In the genomic region with DNA sequence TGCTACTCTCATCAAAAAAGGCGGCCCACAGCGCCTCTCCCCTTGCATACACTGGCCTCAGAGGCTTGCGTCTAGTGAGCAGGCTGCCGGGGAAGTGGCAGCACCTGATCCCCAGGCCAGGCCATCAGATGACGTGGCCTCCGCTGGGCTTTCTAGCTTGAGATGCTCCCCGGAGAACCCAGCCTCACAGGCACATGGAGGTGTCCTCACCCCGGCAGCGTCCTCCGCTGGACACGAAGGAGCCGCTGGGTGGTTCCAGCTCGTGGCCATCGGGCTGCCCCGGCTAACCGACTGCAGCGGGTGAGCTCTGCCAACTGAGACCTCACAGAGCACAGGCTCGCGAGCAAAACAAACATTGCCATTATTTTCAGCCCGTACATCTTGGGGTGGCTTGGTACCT, we compare ENCODE assay signal across 25 cellular contexts. TPM values are rescaled to one million over a fixed set of nuclear protein-coding genes. Genes with fewer than 3 reads are reported as not detected.
DNase-seq lines count a peak whose midpoint lies in the region; ATAC-seq, FAIRE-seq and TF ChIP-seq lines count a peak whose summit lies in the region.
"Had no signal": no experiment of that assay in that cellular context is flagged by ENCODE, and none has a peak within 500 bp of the region (broad histone marks: within the 10 kb centered on the region; RNA-seq: fewer than 3 reads in every experiment).

No MANE protein-coding gene starts in this region.

- no peak overlapping the region for H3K4me3 ChIP-seq in kidney (ENCODE audit: low read length in 2 of 2)
- H3K4me3 ChIP-seq: SJCRH30 had no signal

- intact Hi-C loops in kidney (cut with DNase I) = no loop called here

- H3K4me3 Mint-ChIP-seq in activated naive CD8-positive, alpha-beta T cell treated with anti-CD3 and anti-CD28 coated beads, Interleukin-2, amount 50 U/mL, for 24 hours = no peak overlapping the region
- no peak overlapping the region for H3K4me3 Mint-ChIP-seq in activated naive CD8-positive, alpha-beta T cell treated with anti-CD3 and anti-CD28 coated beads for 36 hours
- no peak overlapping the region for H3K4me3 Mint-ChIP-seq in T-helper 17 cell
- H3K4me3 Mint-ChIP-seq in stimulated activated memory B cell treated with anti-CD40 and anti-IgM and Interleukin-4, amounts not matched to agents 10 μg/mL and 1 μg/mL and 100 μg/mL, for 72 hours = no peak overlapping the region
- H3K4me3 Mint-ChIP-seq: CD4-positive, alpha-beta memory T cell; T-cell had no signal

- H3K27ac Mint-ChIP-seq in activated naive CD8-positive, alpha-beta T cell treated with anti-CD3 and anti-CD28 coated beads, Interleukin-2, amount 50 U/mL, for 24 hours = peak overlapping the region; percentile 58
- H3K27ac Mint-ChIP-seq in activated naive CD8-positive, alpha-beta T cell treated with anti-CD3 and anti-CD28 coated beads for 36 hours = no peak overlapping the region
- H3K27ac Mint-ChIP-seq in T-helper 17 cell = peak overlapping the region; percentile 73
- H3K27ac Mint-ChIP-seq in stimulated activated memory B cell treated with anti-CD40 and anti-IgM and Interleukin-4, amounts not matched to agents 10 μg/mL and 1 μg/mL and 100 μg/mL, for 72 hours = peak overlapping the region; percentile 94

- H3K4me1 Mint-ChIP-seq in activated naive CD8-positive, alpha-beta T cell treated with anti-CD3 and anti-CD28 coated beads, Interleukin-2, amount 50 U/mL, for 24 hours = peaks cover 26% of the 10 kb centered on the region
- peaks cover 8% of the 10 kb centered on the region for H3K4me1 Mint-ChIP-seq in activated naive CD8-positive, alpha-beta T cell treated with anti-CD3 and anti-CD28 coated beads for 36 hours
- H3K4me1 Mint-ChIP-seq in T-helper 17 cell = peaks cover 11% of the 10 kb centered on the region
- H3K4me1 Mint-ChIP-seq in stimulated activated memory B cell treated with anti-CD40 and anti-IgM and Interleukin-4, amounts not matched to agents 10 μg/mL and 1 μg/mL and 100 μg/mL, for 72 hours = peaks cover 57% of the 10 kb centered on the region

- no peak overlapping the region for H3K27ac ChIP-seq in kidney (ENCODE audit: low read depth in 2 of 2, low read length in 2 of 2)
- H3K27ac ChIP-seq: SJCRH30 had no signal

- no peak for DNase-seq in activated naive CD8-positive, alpha-beta T cell treated with anti-CD3 and anti-CD28 coated beads, Interleukin-2, amount 50 U/mL, for 24 hours
- DNase-seq in activated naive CD8-positive, alpha-beta T cell treated with anti-CD3 and anti-CD28 coated beads for 36 hours = no peak
- no peak for DNase-seq in T-helper 17 cell
- peak; percentile 70 for DNase-seq in kidney
- DNase-seq: 8988T; ACHN; CD4-positive, alpha-beta memory T cell; COR-L47; DMS53; H7; IMR-90; NCI-H1092 treated with DMSO at 0.1 percent for 48 hours; NCI-H1436; NCI-H187; NCI-H2171 treated with DMSO at 0.1 percent for 48 hours; NCI-H345; NCI-H510A treated with DMSO at 0.1 percent for 48 hours; NCI-H748 treated with DMSO at 0.1 percent for 48 hours; PC-3; SJCRH30; T-cell had no signal

- no peak for ATAC-seq in activated naive CD8-positive, alpha-beta T cell treated with anti-CD3 and anti-CD28 coated beads, Interleukin-2, amount 50 U/mL, for 24 hours
- ATAC-seq in T-helper 17 cell (no peak), GM18909 (IDR thresholded peaks at IDR 0.05; ENCODE audit: poor library complexity, unreplicated experiment) (no peak), HG02763 (IDR thresholded peaks at IDR 0.05; ENCODE audit: unreplicated experiment) (no peak), GM19328 (IDR thresholded peaks at IDR 0.05; ENCODE audit: unreplicated experiment) (no peak)
- no peak for ATAC-seq in stimulated activated memory B cell treated with anti-CD40 and anti-IgM and Interleukin-4, amounts not matched to agents 10 μg/mL and 1 μg/mL and 100 μg/mL, for 72 hours
- ATAC-seq: PC-3, T-cell had no signal

- H3K36me3 Mint-ChIP-seq in activated naive CD8-positive, alpha-beta T cell treated with anti-CD3 and anti-CD28 coated beads, Interleukin-2, amount 50 U/mL, for 24 hours (ENCODE audit: low read depth) = peaks cover 18% of the 10 kb centered on the region
- peaks cover 17% of the 10 kb centered on the region for H3K36me3 Mint-ChIP-seq in activated naive CD8-positive, alpha-beta T cell treated with anti-CD3 and anti-CD28 coated beads for 36 hours
- H3K36me3 Mint-ChIP-seq in T-helper 17 cell (ENCODE audit: low read depth) = no peaks in the 10 kb centered on the region
- peaks cover 10% of the 10 kb centered on the region for H3K36me3 Mint-ChIP-seq in stimulated activated memory B cell treated with anti-CD40 and anti-IgM and Interleukin-4, amounts not matched to agents 10 μg/mL and 1 μg/mL and 100 μg/mL, for 72 hours

- no peaks in the 10 kb centered on the region for H3K4me1 ChIP-seq in kidney (ENCODE audit: control insufficient read depth in 1 of 2, insufficient read depth in 1 of 2, low read depth in 1 of 2, low read length in 2 of 2)
- H3K4me1 ChIP-seq: SJCRH30 had no signal

- no peaks in the 10 kb centered on the region for H3K36me3 ChIP-seq in kidney (ENCODE audit: control insufficient read depth in 1 of 2, insufficient read depth in 2 of 2, low read length in 2 of 2)
- H3K36me3 ChIP-seq: SJCRH30 had no signal

- no peaks in the 10 kb centered on the region for H3K27me3 Mint-ChIP-seq in activated naive CD8-positive, alpha-beta T cell treated with anti-CD3 and anti-CD28 coated beads, Interleukin-2, amount 50 U/mL, for 24 hours
- no peaks in the 10 kb centered on the region for H3K27me3 Mint-ChIP-seq in activated naive CD8-positive, alpha-beta T cell treated with anti-CD3 and anti-CD28 coated beads for 36 hours
- H3K27me3 Mint-ChIP-seq in T-helper 17 cell = no peaks in the 10 kb centered on the region
- no peaks in the 10 kb centered on the region for H3K27me3 Mint-ChIP-seq in stimulated activated memory B cell treated with anti-CD40 and anti-IgM and Interleukin-4, amounts not matched to agents 10 μg/mL and 1 μg/mL and 100 μg/mL, for 72 hours
- H3K27me3 Mint-ChIP-seq: CD4-positive, alpha-beta memory T cell had no signal

- H3K9me3 ChIP-seq in T-helper 17 cell (ENCODE audit: control insufficient read depth, low read length, poor library complexity, severe bottlenecking) (no peaks in the 10 kb centered on the region), kidney (ENCODE audit: control insufficient read depth in 1 of 2, low read length in 2 of 2) (no peaks in the 10 kb centered on the region)
- H3K9me3 ChIP-seq: SJCRH30 had no signal

- H3K9me3 Mint-ChIP-seq in activated naive CD8-positive, alpha-beta T cell treated with anti-CD3 and anti-CD28 coated beads, Interleukin-2, amount 50 U/mL, for 24 hours = no peaks in the 10 kb centered on the region
- no peaks in the 10 kb centered on the region for H3K9me3 Mint-ChIP-seq in activated naive CD8-positive, alpha-beta T cell treated with anti-CD3 and anti-CD28 coated beads for 36 hours
- H3K9me3 Mint-ChIP-seq in stimulated activated memory B cell treated with anti-CD40 and anti-IgM and Interleukin-4, amounts not matched to agents 10 μg/mL and 1 μg/mL and 100 μg/mL, for 72 hours = no peaks in the 10 kb centered on the region
- H3K9me3 Mint-ChIP-seq: T-cell had no signal

- no peak overlapping the region for H3K9ac ChIP-seq in kidney (ENCODE audit: low read length in 2 of 2)

- TF ChIP-seq CTCF in kidney (IDR thresholded peaks at IDR 0.05; ENCODE audit: borderline replicate concordance, extremely low read depth, insufficient read depth) = no peak

- FAIRE-seq in kidney (lab: Jason Lieb, UNC) = no peak

RNA-seq across cellular contexts. Expression of a gene that starts 12.7 kb away (rescaled TPM):
- 100 to 1,000 TPM; 155 to 159 TPM for total RNA-seq in activated naive CD8-positive, alpha-beta T cell treated with anti-CD3 and anti-CD28 coated beads for 36 hours
- total RNA-seq in T-helper 17 cell = 10 to 100 TPM; 75.3 to 92.5 TPM
- total RNA-seq in kidney = 85.3 TPM
- polyA plus RNA-seq in kidney (ENCODE audit: insufficient read depth, low read depth, low replicate concordance) = 46.6 TPM

RNA-seq across cellular contexts. Expression of a gene that starts 34.4 kb away (rescaled TPM):
- total RNA-seq in activated naive CD8-positive, alpha-beta T cell treated with anti-CD3 and anti-CD28 coated beads for 36 hours = 1 to 10 TPM; 3.4 to 6.2 TPM
- total RNA-seq in T-helper 17 cell (1 to 10 TPM; 2.4 to 3.0 TPM), kidney (9.6 TPM)
- 12.4 TPM for polyA plus RNA-seq in kidney (ENCODE audit: insufficient read depth, low read depth, low replicate concordance)

RNA-seq across cellular contexts. Expression of a gene that starts 35.3 kb away (rescaled TPM):
- total RNA-seq in activated naive CD8-positive, alpha-beta T cell treated with anti-CD3 and anti-CD28 coated beads for 36 hours = 100 to 1,000 TPM; 140 to 142 TPM
- 10 to 100 TPM; 65.7 to 65.8 TPM for total RNA-seq in T-helper 17 cell
- total RNA-seq in kidney = 54.6 TPM
- polyA plus RNA-seq in kidney (ENCODE audit: insufficient read depth, low read depth, low replicate concordance) = 13.5 TPM
